ENCODE assay signal across 8 cellular contexts in the genomic region with DNA sequence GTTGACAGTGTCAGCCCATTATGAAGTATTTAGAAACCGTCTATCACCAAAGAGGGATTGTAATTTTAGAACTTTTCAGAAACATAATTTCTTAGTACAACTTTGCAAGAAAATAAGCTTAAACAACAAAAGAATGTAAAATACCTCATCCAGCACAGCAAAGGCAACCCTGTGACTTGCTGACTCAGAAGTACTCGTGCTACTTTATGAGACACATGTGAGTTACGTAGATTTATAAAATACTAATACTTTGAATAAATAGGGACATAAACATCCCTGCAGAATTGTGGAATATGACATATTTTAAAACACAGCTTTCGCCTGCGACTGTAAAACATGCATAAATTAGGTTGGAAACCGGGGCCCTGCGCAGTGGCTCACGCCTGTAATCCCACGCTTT.
"Had no signal": no experiment of that assay in that cellular context is flagged by ENCODE, and none has a peak within 500 bp of the region (broad histone marks: within the 10 kb centered on the region; RNA-seq: fewer than 3 reads in every experiment).

No MANE protein-coding gene starts in this region.

- H3K4me1 Mint-ChIP-seq: IgD-negative memory B cell had no signal

- DNase-seq: GM23248, GOT3, H7, HFFc6 had no signal

- H3K36me3 ChIP-seq: HAP-1 had no signal

- FAIRE-seq: HepG2 had no signal

- H3K27me3 Mint-ChIP-seq: IgD-negative memory B cell had no signal

- H3K4me3 Mint-ChIP-seq: HFFc6 had no signal

- H3K4me3 ChIP-seq: GM23248, HAP-1 had no signal

- H3K9me3 ChIP-seq: HAP-1 had no signal

- H2AFZ ChIP-seq: GM23248 had no signal

- H3K27ac Mint-ChIP-seq: HFFc6 had no signal

- H3K36me3 Mint-ChIP-seq: IgD-negative memory B cell had no signal

- H3K9ac ChIP-seq: GM23248 had no signal

- H3K4me1 ChIP-seq: HAP-1 had no signal

- H3K27ac ChIP-seq: GM23248, HL-60 had no signal
